In the genomic region with DNA sequence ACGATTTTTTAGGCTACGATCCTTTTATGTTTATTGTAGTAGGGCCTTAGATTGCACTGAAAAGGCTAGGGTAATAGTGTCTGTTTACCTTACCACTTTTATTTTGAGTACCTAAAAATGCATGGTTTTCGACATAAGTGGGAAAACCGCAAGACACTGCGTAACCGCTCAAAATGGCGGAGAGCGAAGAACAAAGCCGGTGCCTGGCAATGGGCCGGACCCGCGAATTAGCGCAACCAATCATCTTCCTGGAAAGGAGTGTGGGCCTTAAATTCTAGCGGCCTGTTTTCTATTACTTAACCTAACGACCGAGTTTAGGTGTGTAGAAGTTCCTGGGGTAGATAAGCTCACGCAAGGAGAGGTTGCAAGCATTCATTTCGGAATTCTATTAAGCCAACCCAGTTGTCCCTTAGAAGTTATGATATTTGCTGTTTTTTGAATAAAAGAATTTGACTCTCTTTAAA, we compare ENCODE assay signal across 8 cellular contexts.
DNase-seq lines count a peak whose midpoint lies in the region; ATAC-seq, FAIRE-seq and TF ChIP-seq lines count a peak whose summit lies in the region.

No MANE protein-coding gene starts in this region.

- H3K4me3 ChIP-seq in liver (ENCODE audit: low read depth in 1 of 3, low read length in 3 of 3): peak overlapping the region; percentile 45 to 88 (median 85)

- FAIRE-seq in GM12892 (lab: Jason Lieb, UNC): peak; percentile 79

- ATAC-seq in HG03066 (IDR thresholded peaks at IDR 0.05; ENCODE audit: low read depth, unreplicated experiment): peak; percentile 46
- peak; percentile 68 for ATAC-seq in activated CD4-positive, alpha-beta T cell treated with anti-CD3 and anti-CD28 coated beads for 36 hours

- TF ChIP-seq CTCF in liver (IDR thresholded peaks at IDR 0.05; ENCODE audit: low read depth, low read length, missing input control): no peak

- H3K36me3 ChIP-seq in liver (ENCODE audit: control insufficient read depth in 4 of 4, insufficient read depth in 3 of 4, low read depth in 1 of 4, low read length in 3 of 4): no peaks in the 10 kb centered on the region

- peak in 1 of 2 donors; percentile 13 for TF ChIP-seq RAD21 in liver (IDR thresholded peaks at IDR 0.05)

- POLR2A ChIA-PET in activated CD4-positive, alpha-beta T cell treated with anti-CD3 and anti-CD28 coated beads for 36 hours (lab: Charles Lee): interaction anchor here (0.6 to 4.5 kb wide), 18 partner anchors 9 to 179 kb away, joined by 3 to 91 read pairs (median 6); a partner anchor contains a TSS

- H3K27ac Mint-ChIP-seq in activated CD4-positive, alpha-beta T cell treated with anti-CD3 and anti-CD28 coated beads for 36 hours: no peak overlapping the region

- H3K4me1 Mint-ChIP-seq in activated CD4-positive, alpha-beta T cell treated with anti-CD3 and anti-CD28 coated beads for 36 hours: peaks cover 18% of the 10 kb centered on the region

- no peak; the same call in 1 of the 2 replicates for TF ChIP-seq POLR2A in GM12892 (IDR thresholded peaks at IDR 0.05; ENCODE audit: low read depth, low read length)

- no peaks in the 10 kb centered on the region for H3K9me3 ChIP-seq in liver (ENCODE audit: control insufficient read depth in 4 of 4, low read length in 3 of 4)

- intact Hi-C loops in activated CD4-positive, alpha-beta T cell treated with anti-CD3 and anti-CD28 coated beads for 36 hours (cut with DNase I, micrococcal nuclease): loop anchor here (1.0 to 2.0 kb wide), 5 partner anchors 29 to 172 kb away; a partner anchor contains a TSS

- peak overlapping the region; percentile 90 for H3K27ac ChIP-seq in liver (ENCODE audit: low read depth in 1 of 2, low read length in 2 of 2)

- no peaks in the 10 kb centered on the region for H3K27me3 ChIP-seq in liver (ENCODE audit: control insufficient read depth in 4 of 4, insufficient read depth in 4 of 4, low read length in 3 of 4)

- CTCF ChIA-PET in activated CD4-positive, alpha-beta T cell treated with anti-CD3 and anti-CD28 coated beads for 36 hours (lab: Charles Lee): interaction anchor here (0.5 to 2.3 kb wide), 8 partner anchors 9 to 929 kb away, joined by 3 to 20 read pairs (median 3); a partner anchor contains a TSS

- H3K36me3 Mint-ChIP-seq in activated CD4-positive, alpha-beta T cell treated with anti-CD3 and anti-CD28 coated beads for 36 hours (ENCODE audit: low read depth): peaks cover 3% of the 10 kb centered on the region

- DNase-seq in GM12892 (ENCODE audit: insufficient read length): no peak
- DNase-seq in NCI-H446 treated with DMSO at 0.1 percent for 48 hours (lab: John Stamatoyannopoulos, UW): peak; percentile 65
- DNase-seq in activated CD4-positive, alpha-beta T cell treated with anti-CD3 and anti-CD28 coated beads for 36 hours: peak; percentile 91
- peak; percentile 86 to 93 for DNase-seq in dermis microvascular lymphatic vessel endothelial cell (ENCODE audit: low read depth in 2 of 2)
- peak in 2 of 3 donors; percentile 64 to 81 for DNase-seq in stimulated activated CD4-positive, alpha-beta T cell treated with anti-CD3 and anti-CD28 coated beads, TNF-alpha, amount 100 ng/mL, for 48 hours (ENCODE audit: low read depth in 3 of 3)
- DNase-seq in cortex of kidney (lab: John Stamatoyannopoulos, UW): no peak

- H3K4me3 Mint-ChIP-seq in activated CD4-positive, alpha-beta T cell treated with anti-CD3 and anti-CD28 coated beads for 36 hours: no peak overlapping the region

- H3K4me1 ChIP-seq in liver (ENCODE audit: control insufficient read depth in 4 of 4, insufficient read depth in 4 of 4, low read length in 3 of 4): peaks cover 2 to 16% (median 6%) of the 10 kb centered on the region in 4 donors

- no peaks in the 10 kb centered on the region for H3K27me3 Mint-ChIP-seq in activated CD4-positive, alpha-beta T cell treated with anti-CD3 and anti-CD28 coated beads for 36 hours

- no peaks in the 10 kb centered on the region for H3K9me3 Mint-ChIP-seq in activated CD4-positive, alpha-beta T cell treated with anti-CD3 and anti-CD28 coated beads for 36 hours (ENCODE audit: low read depth)

- H3K9ac ChIP-seq in liver (ENCODE audit: low read depth in 1 of 2, low read length in 2 of 2): peak overlapping the region; percentile 38 to 92

- WGBS in liver: 2% methylated on average over 18 of the region's 18 CpGs

TF ChIP-seq in liver, 16 proteins besides CTCF, POLR2A, EP300 and RAD21:
- TF ChIP-seq NR2F2 (IDR thresholded peaks at IDR 0.05) (no peak), MAX (IDR thresholded peaks at IDR 0.05) (no peak), REST (IDR thresholded peaks at IDR 0.05) (no peak), TAF1 (conservative IDR thresholded peaks at IDR 0.05) (no peak), EGR1 (IDR thresholded peaks at IDR 0.05; ENCODE audit: low read depth in 2 of 2) (no peak), HNF4G (IDR thresholded peaks at IDR 0.05) (no peak), JUND (IDR thresholded peaks at IDR 0.05) (no peak), FOXA2 (IDR thresholded peaks at IDR 0.05) (no peak), ZBTB33 (IDR thresholded peaks at IDR 0.05) (no peak), ATF3 (IDR thresholded peaks at IDR 0.05) (no peak), YY1 (IDR thresholded peaks at IDR 0.05) (peak; percentile 97), RXRA (IDR thresholded peaks at IDR 0.05) (no peak), GABPA (IDR thresholded peaks at IDR 0.05 in 1 of 2, conservative IDR thresholded peaks at IDR 0.05 in 1 of 2) (no peak), HNF4A (conservative IDR thresholded peaks at IDR 0.05) (no peak), FOXA1 (IDR thresholded peaks at IDR 0.05) (no peak), SP1 (IDR thresholded peaks at IDR 0.05) (peak; percentile 9)

Comparison
In these comparisons a context has a peak if more than half of its experiments do, and no peak if none do; other contexts are left out.
1. DNase-seq: peak in NCI-H446 treated with DMSO at 0.1 percent for 48 hours (single experiment), activated CD4-positive, alpha-beta T cell treated with anti-CD3 and anti-CD28 coated beads for 36 hours (single experiment), dermis microvascular lymphatic vessel endothelial cell (2 of 2) and stimulated activated CD4-positive, alpha-beta T cell treated with anti-CD3 and anti-CD28 coated beads, TNF-alpha, amount 100 ng/mL, for 48 hours (2 of 3); none in GM12892 (single experiment) and cortex of kidney (single experiment).